ENCODE assay signal across 35 cellular contexts in genomic region chr4:169768385-169768784, GRCh38.
"Had no signal": no experiment of that assay in that cellular context is flagged by ENCODE, and none has a peak within 500 bp of the region (broad histone marks: within the 10 kb centered on the region; RNA-seq: fewer than 3 reads in every experiment).

No MANE protein-coding gene starts in this region.

- DNase-seq: activated B cell treated with CpG ODN at 0.5 μM for 24 hours; activated CD4-positive, alpha-beta memory T cell treated with anti-CD3 and anti-CD28 coated beads for 36 hours; activated CD4-positive, alpha-beta T cell treated with anti-CD3 and anti-CD28 coated beads for 4 hours; activated CD4-positive, alpha-beta T cell treated with anti-CD3 and anti-CD28 coated beads, Interleukin-2, amount 10 ng/mL, durations not matched to agents 7 days and 5 days; activated CD4-positive, CD25-positive, alpha-beta regulatory T cell treated with anti-CD3 and anti-CD28 coated beads, Interleukin-2, amount 50 U/mL, for 72 hours; activated CD8-positive, alpha-beta memory T cell treated with anti-CD3 and anti-CD28 coated beads, Interleukin-2, amount 50 U/mL, for 4 hours; activated CD8-positive, alpha-beta T cell treated with anti-CD3 and anti-CD28 coated beads for 36 hours; activated effector memory CD4-positive, alpha-beta T cell treated with Interleukin-2 at 50 U/mL for 16 hours; activated gamma-delta T cell; activated naive CD4-positive, alpha-beta T cell treated with anti-CD3 and anti-CD28 coated beads, Interleukin-2, amount 10 ng/mL, durations not matched to agents 7 days and 5 days; activated naive CD4-positive, alpha-beta T cell treated with Interleukin-2 at 50 U/mL for 16 hours; activated naive CD8-positive, alpha-beta T cell treated with anti-CD3 and anti-CD28 coated beads, Interleukin-2, amount 10 ng/mL, durations not matched to agents 7 days and 5 days; activated naive CD8-positive, alpha-beta T cell treated with anti-CD3 and anti-CD28 coated beads, Interleukin-2, amount 50 U/mL, for 24 hours; activated T-cell treated with anti-CD3 and anti-CD28 coated beads for 4 hours; activated T-cell treated with anti-CD3 and anti-CD28 coated beads, Interleukin-2, amount 50 U/mL, for 1 hour; activated T-cell treated with anti-CD3 and anti-CD28 coated beads, Interleukin-2, amount 50 U/mL, for 4 hours; amygdala; anterior cingulate cortex; caudate nucleus; cerebellar nuclear complex; T-helper 1 cell; T-helper 2 cell; T-helper 9 cell had no signal

- H3K27ac Mint-ChIP-seq: activated B cell treated with CpG ODN at 0.5 μM for 24 hours; activated CD4-positive, alpha-beta memory T cell treated with anti-CD3 and anti-CD28 coated beads for 36 hours; activated CD4-positive, alpha-beta T cell treated with anti-CD3 and anti-CD28 coated beads, Interleukin-2, amount 10 ng/mL, durations not matched to agents 7 days and 5 days; activated CD8-positive, alpha-beta T cell treated with anti-CD3 and anti-CD28 coated beads for 36 hours; activated naive CD4-positive, alpha-beta T cell treated with anti-CD3 and anti-CD28 coated beads, Interleukin-2, amount 10 ng/mL, durations not matched to agents 7 days and 5 days; activated naive CD4-positive, alpha-beta T cell treated with anti-CD3 and anti-CD28 coated beads, Interleukin-2, amount 50 U/mL, for 24 hours; activated naive CD8-positive, alpha-beta T cell; activated naive CD8-positive, alpha-beta T cell treated with anti-CD3 and anti-CD28 coated beads, Interleukin-2, amount 10 ng/mL, durations not matched to agents 7 days and 5 days; activated naive CD8-positive, alpha-beta T cell treated with anti-CD3 and anti-CD28 coated beads, Interleukin-2, amount 50 U/mL, for 24 hours; activated T-helper 2 cell treated with anti-CD3 and anti-CD28 coated beads, Interferon-gamma antibody, Interleukin-2, Interleukin-4, amounts not matched to agents 10 μg/mL and 5 μg/mL and 100 μg/mL, durations not matched to agents 14 hours and 24 hours and 36 hours; brain; T-helper 1 cell treated with Interleukin-12 subunit alpha and Interleukin-12 subunit beta and Interleukin-4 antibody, amounts not matched to agents 30 μg/mL and 1 μg/mL, for 36 hours; T-helper 2 cell treated with Interferon-gamma antibody and Interleukin-4, amounts not matched to agents 5 μg/mL and 100 μg/mL, for 36 hours had no signal

- ATAC-seq: activated CD8-positive, alpha-beta T cell treated with anti-CD3 and anti-CD28 coated beads for 36 hours; activated naive CD8-positive, alpha-beta T cell treated with anti-CD3 and anti-CD28 coated beads, Interleukin-2, amount 50 U/mL, for 24 hours; activated T-cell treated with anti-CD3 and anti-CD28 coated beads, Interleukin-2, amount 50 U/mL, for 4 hours had no signal

- FAIRE-seq: bronchial epithelial cell, TTC549 had no signal

- H3K4me1 ChIP-seq: ascending aorta had no signal

- H3K27me3 Mint-ChIP-seq: activated naive CD8-positive, alpha-beta T cell treated with anti-CD3 and anti-CD28 coated beads, Interleukin-2, amount 50 U/mL, for 24 hours had no signal

- H3K9me3 Mint-ChIP-seq: activated CD4-positive, alpha-beta memory T cell treated with anti-CD3 and anti-CD28 coated beads for 36 hours; activated CD4-positive, alpha-beta T cell treated with anti-CD3 and anti-CD28 coated beads, Interleukin-2, amount 10 ng/mL, durations not matched to agents 7 days and 5 days; activated CD8-positive, alpha-beta T cell treated with anti-CD3 and anti-CD28 coated beads for 36 hours; activated naive CD4-positive, alpha-beta T cell treated with anti-CD3 and anti-CD28 coated beads, Interleukin-2, amount 10 ng/mL, durations not matched to agents 7 days and 5 days; activated naive CD4-positive, alpha-beta T cell treated with anti-CD3 and anti-CD28 coated beads, Interleukin-2, amount 50 U/mL, for 24 hours; activated naive CD8-positive, alpha-beta T cell treated with anti-CD3 and anti-CD28 coated beads, Interleukin-2, amount 10 ng/mL, durations not matched to agents 7 days and 5 days; activated naive CD8-positive, alpha-beta T cell treated with anti-CD3 and anti-CD28 coated beads, Interleukin-2, amount 50 U/mL, for 24 hours; activated T-cell treated with anti-CD3 and anti-CD28 coated beads, Interleukin-2, amount 50 U/mL, for 4 hours; activated T-helper 2 cell treated with anti-CD3 and anti-CD28 coated beads, Interferon-gamma antibody, Interleukin-2, Interleukin-4, amounts not matched to agents 10 μg/mL and 5 μg/mL and 100 μg/mL, durations not matched to agents 14 hours and 24 hours and 36 hours; brain; central memory CD8-positive, alpha-beta T cell; T-helper 1 cell treated with Interleukin-12 subunit alpha and Interleukin-12 subunit beta and Interleukin-4 antibody, amounts not matched to agents 30 μg/mL and 1 μg/mL, for 36 hours; T-helper 2 cell treated with Interferon-gamma antibody and Interleukin-4, amounts not matched to agents 5 μg/mL and 100 μg/mL, for 36 hours had no signal

- H3K4me3 Mint-ChIP-seq: activated B cell treated with CpG ODN at 0.5 μM for 24 hours; activated CD4-positive, alpha-beta memory T cell treated with anti-CD3 and anti-CD28 coated beads for 36 hours; activated CD4-positive, alpha-beta T cell treated with anti-CD3 and anti-CD28 coated beads, Interleukin-2, amount 10 ng/mL, durations not matched to agents 7 days and 5 days; activated CD8-positive, alpha-beta T cell treated with anti-CD3 and anti-CD28 coated beads for 36 hours; activated naive CD4-positive, alpha-beta T cell treated with anti-CD3 and anti-CD28 coated beads, Interleukin-2, amount 10 ng/mL, durations not matched to agents 7 days and 5 days; activated naive CD4-positive, alpha-beta T cell treated with anti-CD3 and anti-CD28 coated beads, Interleukin-2, amount 50 U/mL, for 24 hours; activated naive CD8-positive, alpha-beta T cell; activated naive CD8-positive, alpha-beta T cell treated with anti-CD3 and anti-CD28 coated beads, Interleukin-2, amount 10 ng/mL, durations not matched to agents 7 days and 5 days; activated naive CD8-positive, alpha-beta T cell treated with anti-CD3 and anti-CD28 coated beads, Interleukin-2, amount 50 U/mL, for 24 hours; activated T-cell treated with anti-CD3 and anti-CD28 coated beads, Interleukin-2, amount 50 U/mL, for 4 hours; brain; central memory CD8-positive, alpha-beta T cell; T-helper 1 cell treated with Interleukin-12 subunit alpha and Interleukin-12 subunit beta and Interleukin-4 antibody, amounts not matched to agents 30 μg/mL and 1 μg/mL, for 36 hours; T-helper 2 cell treated with Interferon-gamma antibody and Interleukin-4, amounts not matched to agents 5 μg/mL and 100 μg/mL, for 36 hours had no signal

- H3K9me3 ChIP-seq: ascending aorta had no signal

- H3K36me3 ChIP-seq: ascending aorta, cardiac muscle cell had no signal

- H3K4me1 Mint-ChIP-seq: activated B cell treated with CpG ODN at 0.5 μM for 24 hours; activated naive CD4-positive, alpha-beta T cell treated with anti-CD3 and anti-CD28 coated beads, Interleukin-2, amount 50 U/mL, for 24 hours; activated naive CD8-positive, alpha-beta T cell treated with anti-CD3 and anti-CD28 coated beads, Interleukin-2, amount 50 U/mL, for 24 hours; central memory CD8-positive, alpha-beta T cell had no signal

- H3K36me3 Mint-ChIP-seq: activated CD4-positive, alpha-beta memory T cell treated with anti-CD3 and anti-CD28 coated beads for 36 hours; activated naive CD4-positive, alpha-beta T cell treated with anti-CD3 and anti-CD28 coated beads, Interleukin-2, amount 10 ng/mL, durations not matched to agents 7 days and 5 days; activated naive CD4-positive, alpha-beta T cell treated with anti-CD3 and anti-CD28 coated beads, Interleukin-2, amount 50 U/mL, for 24 hours; activated naive CD8-positive, alpha-beta T cell; activated naive CD8-positive, alpha-beta T cell treated with anti-CD3 and anti-CD28 coated beads, Interleukin-2, amount 10 ng/mL, durations not matched to agents 7 days and 5 days; brain had no signal

- H3K4me3 ChIP-seq: ascending aorta, cardiac muscle cell had no signal

- H3K27ac ChIP-seq: ascending aorta, cardiac muscle cell, VCaP had no signal

- H3K27me3 ChIP-seq: ascending aorta, cardiac muscle cell had no signal
